12 cellular contexts compared by ENCODE assay signal in genomic region chr15:80551348-80551747, GRCh38.
"Had no signal": no experiment of that assay in that cellular context is flagged by ENCODE, and none has a peak within 500 bp of the region (broad histone marks: within the 10 kb centered on the region; RNA-seq: fewer than 3 reads in every experiment).

No MANE protein-coding gene starts in this region.

- H3K4me3 Mint-ChIP-seq: immature natural killer cell; naive B cell; stimulated activated effector memory CD8-positive, alpha-beta T cell treated with anti-CD3 and anti-CD28 coated beads, Interleukin-12 subunit alpha, Interleukin-12 subunit beta, amount 100 ng/mL, for 72 hours; T-cell had no signal

- H3K27ac ChIP-seq: gastrocnemius medialis, heart left ventricle, parathyroid adenoma had no signal

- H3K9me3 Mint-ChIP-seq: naive B cell; stimulated activated effector memory CD8-positive, alpha-beta T cell treated with anti-CD3 and anti-CD28 coated beads, Interleukin-12 subunit alpha, Interleukin-12 subunit beta, amount 100 ng/mL, for 72 hours; T-cell had no signal

- H3K79me2 ChIP-seq: parathyroid adenoma had no signal

- H3K9ac ChIP-seq: parathyroid adenoma had no signal

- ATAC-seq: gastrocnemius medialis, heart left ventricle, T-cell had no signal

- H3K27ac Mint-ChIP-seq: immature natural killer cell; naive B cell; stimulated activated effector memory CD8-positive, alpha-beta T cell treated with anti-CD3 and anti-CD28 coated beads, Interleukin-12 subunit alpha, Interleukin-12 subunit beta, amount 100 ng/mL, for 72 hours; T-cell had no signal

- H3K36me3 Mint-ChIP-seq: immature natural killer cell; naive B cell; stimulated activated effector memory CD8-positive, alpha-beta T cell treated with anti-CD3 and anti-CD28 coated beads, Interleukin-12 subunit alpha, Interleukin-12 subunit beta, amount 100 ng/mL, for 72 hours; T-cell had no signal

- H3K36me3 ChIP-seq: gastrocnemius medialis, heart left ventricle had no signal

- H3K27me3 ChIP-seq: gastrocnemius medialis had no signal

- H3K4me3 ChIP-seq: gastrocnemius medialis, heart left ventricle had no signal

- H2AFZ ChIP-seq: parathyroid adenoma had no signal

- H3K4me1 ChIP-seq: gastrocnemius medialis, parathyroid adenoma had no signal

- H3K4me1 Mint-ChIP-seq: immature natural killer cell; naive B cell; stimulated activated effector memory CD8-positive, alpha-beta T cell treated with anti-CD3 and anti-CD28 coated beads, Interleukin-12 subunit alpha, Interleukin-12 subunit beta, amount 100 ng/mL, for 72 hours; T-cell had no signal

- H3K9me3 ChIP-seq: gastrocnemius medialis, heart left ventricle had no signal

- DNase-seq: activated CD4-positive, CD25-positive, alpha-beta regulatory T cell treated with anti-CD3 and anti-CD28 coated beads, Interleukin-2, amount 50 U/mL, for 72 hours; activated naive CD4-positive, alpha-beta T cell; central memory CD4-positive, alpha-beta T cell; effector memory CD4-positive, alpha-beta T cell; gastrocnemius medialis; heart left ventricle; immature natural killer cell; naive B cell; T-cell; T-helper 9 cell had no signal
